In genomic region chr7:75991531-75992082, GRCh38 we compare ENCODE assay signal across 17 cellular contexts. TPM values are rescaled to one million over a fixed set of nuclear protein-coding genes. Genes with fewer than 3 reads are reported as not detected.
DNase-seq lines count a peak whose midpoint lies in the region; ATAC-seq and TF ChIP-seq lines count a peak whose summit lies in the region.
"Had no signal": no experiment of that assay in that cellular context is flagged by ENCODE, and none has a peak within 500 bp of the region (broad histone marks: within the 10 kb centered on the region; RNA-seq: fewer than 3 reads in every experiment).

No MANE protein-coding gene starts in this region.

- DNase-seq in natural killer cell treated with Interleukin-12 subunit alpha and Interleukin-12 subunit beta and Interleukin-15 and Interleukin-18, amount 100 ng/mL, for 72 hours (ENCODE audit: low spot score) = peak; percentile 32
- DNase-seq in natural killer cell (no peak), heart right ventricle (no peak), sigmoid colon (no peak), osteoblast (ENCODE audit: insufficient read length, low spot score, missing footprints) (no peak), upper lobe of left lung (no peak)
- DNase-seq: activated naive CD8-positive, alpha-beta T cell treated with anti-CD3 and anti-CD28 coated beads, Interleukin-2, amount 50 U/mL, for 24 hours; CD4-positive, alpha-beta memory T cell; DMS79; KBM-7; MV-4-11; stimulated activated CD4-positive, alpha-beta T cell treated with anti-CD3 and anti-CD28 coated beads, Interleukin-2, amount 100 ng/mL, for 24 hours; stimulated activated naive CD8-positive, alpha-beta T cell treated with anti-CD3 and anti-CD28 coated beads, Interleukin-15, Interleukin-2, amounts not matched to agents 100 U/mL and 50 U/mL, for 24 hours had no signal

- H3K27ac ChIP-seq in heart right ventricle (peak overlapping the region in 9 of 10 donors; percentile 44 to 99 (median 96)), sigmoid colon (peak overlapping the region; percentile 95 to 99 (median 98)), osteoblast (ENCODE audit: low read depth, low read length) (no peak overlapping the region), upper lobe of left lung (peak overlapping the region in 2 of 4 donors; percentile 30 to 92)
- H3K27ac ChIP-seq: cardiac muscle cell had no signal

- no peaks in the 10 kb centered on the region for H3K36me3 Mint-ChIP-seq in natural killer cell treated with Interleukin-12 subunit alpha and Interleukin-12 subunit beta and Interleukin-15 and Interleukin-18, amount 100 ng/mL, for 72 hours
- no peaks in the 10 kb centered on the region for H3K36me3 Mint-ChIP-seq in natural killer cell

- H3K9me3 ChIP-seq in heart right ventricle (no peaks in the 10 kb centered on the region), sigmoid colon (no peaks in the 10 kb centered on the region), osteoblast (ENCODE audit: low read depth, low read length) (no peaks in the 10 kb centered on the region), upper lobe of left lung (no peaks in the 10 kb centered on the region)
- H3K9me3 ChIP-seq: uterus had no signal

- H3K4me1 ChIP-seq in heart right ventricle = peaks cover 20 to 58% (median 39%) of the 10 kb centered on the region in 9 donors
- peaks cover 0 to 35% (median 30%) of the 10 kb centered on the region in 4 donors for H3K4me1 ChIP-seq in sigmoid colon
- peaks cover 6% of the 10 kb centered on the region for H3K4me1 ChIP-seq in osteoblast (ENCODE audit: insufficient read depth, low read length)
- H3K4me1 ChIP-seq in upper lobe of left lung = peaks cover 15 to 38% (median 21%) of the 10 kb centered on the region in 4 donors
- H3K4me1 ChIP-seq: uterus had no signal

- WGBS in heart right ventricle, 2 donors = 97% methylated on average over 9 of the region's 9 CpGs
- 95 to 97% methylated on average over 9 of the region's 9 CpGs for WGBS in sigmoid colon, 2 donors
- 96 to 99% methylated on average over 9 of the region's 9 CpGs for WGBS in upper lobe of left lung, 2 donors

- H3K4me3 ChIP-seq in heart right ventricle (no peak overlapping the region), sigmoid colon (no peak overlapping the region), osteoblast (ENCODE audit: insufficient read depth, low read length) (no peak overlapping the region), upper lobe of left lung (no peak overlapping the region)
- H3K4me3 ChIP-seq: cardiac muscle cell, uterus had no signal

- no peak for TF ChIP-seq CTCF in natural killer cell (IDR thresholded peaks at IDR 0.05)
- no peak for TF ChIP-seq CTCF in heart right ventricle (IDR thresholded peaks at IDR 0.05)
- TF ChIP-seq CTCF in sigmoid colon (IDR thresholded peaks at IDR 0.05) = no peak
- no peak for TF ChIP-seq CTCF in osteoblast (IDR thresholded peaks at IDR 0.05; ENCODE audit: extremely low read depth, low read depth, low read length)
- TF ChIP-seq CTCF in upper lobe of left lung (IDR thresholded peaks at IDR 0.05) = no peak

- H3K4me1 Mint-ChIP-seq in natural killer cell treated with Interleukin-12 subunit alpha and Interleukin-12 subunit beta and Interleukin-15 and Interleukin-18, amount 100 ng/mL, for 72 hours (ENCODE audit: low read depth in 2 of 2) = peaks cover 33 to 59% of the 10 kb centered on the region in 2 donors
- peaks cover 6 to 40% of the 10 kb centered on the region in 2 donors for H3K4me1 Mint-ChIP-seq in natural killer cell

- no peak overlapping the region for H2AFZ ChIP-seq in osteoblast (ENCODE audit: low read length)

- H3K27me3 Mint-ChIP-seq in natural killer cell treated with Interleukin-12 subunit alpha and Interleukin-12 subunit beta and Interleukin-15 and Interleukin-18, amount 100 ng/mL, for 72 hours = no peaks in the 10 kb centered on the region
- H3K27me3 Mint-ChIP-seq in natural killer cell (ENCODE audit: low read depth in 2 of 2) = no peaks in the 10 kb centered on the region
- H3K27me3 Mint-ChIP-seq: activated naive CD8-positive, alpha-beta T cell treated with anti-CD3 and anti-CD28 coated beads, Interleukin-2, amount 50 U/mL, for 24 hours; CD4-positive, alpha-beta memory T cell had no signal

- H3K4me3 Mint-ChIP-seq in natural killer cell treated with Interleukin-12 subunit alpha and Interleukin-12 subunit beta and Interleukin-15 and Interleukin-18, amount 100 ng/mL, for 72 hours = no peak overlapping the region
- H3K4me3 Mint-ChIP-seq in natural killer cell = no peak overlapping the region
- H3K4me3 Mint-ChIP-seq: activated naive CD8-positive, alpha-beta T cell treated with anti-CD3 and anti-CD28 coated beads, Interleukin-2, amount 50 U/mL, for 24 hours had no signal

- ATAC-seq in natural killer cell treated with Interleukin-12 subunit alpha and Interleukin-12 subunit beta and Interleukin-15 and Interleukin-18, amount 100 ng/mL, for 72 hours = no peak
- ATAC-seq in natural killer cell (no peak), heart right ventricle (no peak), HG03521 (IDR thresholded peaks at IDR 0.05; ENCODE audit: unreplicated experiment) (no peak), upper lobe of left lung (ENCODE audit: low FRiP score in 2 of 2) (no peak), GM21390 (IDR thresholded peaks at IDR 0.05; ENCODE audit: unreplicated experiment) (no peak)
- ATAC-seq: activated naive CD8-positive, alpha-beta T cell treated with anti-CD3 and anti-CD28 coated beads, Interleukin-2, amount 50 U/mL, for 24 hours; stimulated activated naive CD8-positive, alpha-beta T cell treated with anti-CD3 and anti-CD28 coated beads, Interleukin-15, Interleukin-2, amounts not matched to agents 100 U/mL and 50 U/mL, for 24 hours had no signal

- TF ChIP-seq EP300 in sigmoid colon (IDR thresholded peaks at IDR 0.05) = no peak
- TF ChIP-seq EP300 in upper lobe of left lung (IDR thresholded peaks at IDR 0.05) = no peak

- intact Hi-C loops in natural killer cell (cut with micrococcal nuclease) (no loop called here), heart right ventricle (cut with DNase I) (loop anchor here in 3 of 10 donors (5.0 kb wide), 2 partner anchors 39 to 74 kb away; partner anchors contain the start of gene POR (in 2 of the 3)), sigmoid colon (cut with DNase I) (no loop called here)

- H3K27ac Mint-ChIP-seq in natural killer cell treated with Interleukin-12 subunit alpha and Interleukin-12 subunit beta and Interleukin-15 and Interleukin-18, amount 100 ng/mL, for 72 hours = peak overlapping the region in 1 of 2 donors; percentile 89
- peak overlapping the region in 1 of 2 donors; percentile 22 for H3K27ac Mint-ChIP-seq in natural killer cell
- H3K27ac Mint-ChIP-seq: activated naive CD8-positive, alpha-beta T cell treated with anti-CD3 and anti-CD28 coated beads, Interleukin-2, amount 50 U/mL, for 24 hours had no signal

- no peak overlapping the region for H3K4me2 ChIP-seq in osteoblast (ENCODE audit: insufficient read depth, low read length)

- peaks cover 10% of the 10 kb centered on the region for H4K20me1 ChIP-seq in osteoblast (ENCODE audit: insufficient read depth, low read length)

- H3K36me3 ChIP-seq in heart right ventricle = peaks cover 0 to 30% (median 10%) of the 10 kb centered on the region in 9 donors
- H3K36me3 ChIP-seq in sigmoid colon = peaks cover 0 to 17% (median 10%) of the 10 kb centered on the region in 4 donors
- peaks cover 16% of the 10 kb centered on the region for H3K36me3 ChIP-seq in osteoblast (ENCODE audit: insufficient read depth, low read length)
- peaks cover 0 to 17% (median 15%) of the 10 kb centered on the region in 4 donors for H3K36me3 ChIP-seq in upper lobe of left lung
- H3K36me3 ChIP-seq: cardiac muscle cell, uterus had no signal

- no peaks in the 10 kb centered on the region for H3K9me3 Mint-ChIP-seq in natural killer cell treated with Interleukin-12 subunit alpha and Interleukin-12 subunit beta and Interleukin-15 and Interleukin-18, amount 100 ng/mL, for 72 hours
- H3K9me3 Mint-ChIP-seq in natural killer cell = no peaks in the 10 kb centered on the region
- H3K9me3 Mint-ChIP-seq: activated naive CD8-positive, alpha-beta T cell treated with anti-CD3 and anti-CD28 coated beads, Interleukin-2, amount 50 U/mL, for 24 hours had no signal

- no peak for TF ChIP-seq POLR2A in sigmoid colon (IDR thresholded peaks at IDR 0.05)
- TF ChIP-seq POLR2A in upper lobe of left lung (IDR thresholded peaks at IDR 0.05) = no peak

- peaks cover 7% of the 10 kb centered on the region for H3K79me2 ChIP-seq in osteoblast (ENCODE audit: insufficient read depth, low read length)

- no peaks in the 10 kb centered on the region for H3K27me3 ChIP-seq in heart right ventricle
- H3K27me3 ChIP-seq in sigmoid colon = no peaks in the 10 kb centered on the region
- H3K27me3 ChIP-seq in osteoblast (ENCODE audit: insufficient read depth, low read length) = no peaks in the 10 kb centered on the region
- no peaks in the 10 kb centered on the region for H3K27me3 ChIP-seq in upper lobe of left lung
- H3K27me3 ChIP-seq: cardiac muscle cell, uterus had no signal

RNA-seq across cellular contexts. Expression of gene TMEM120A, which starts 2.8 kb away (rescaled TPM):
- total RNA-seq in natural killer cell treated with Interleukin-12 subunit alpha and Interleukin-12 subunit beta and Interleukin-15 and Interleukin-18, amount 100 ng/mL, for 72 hours = 100 to 1,000 TPM in 1 of 2 donors, 10 to 100 TPM in 1; 93.9 to 218 TPM
- total RNA-seq in natural killer cell (10 to 100 TPM; 24.3 to 38.1 (median 34.6) TPM), heart right ventricle (100 to 1,000 TPM; 132 to 192 (median 149) TPM), sigmoid colon (10 to 100 TPM; 18.3 to 49.0 (median 35.9) TPM), osteoblast (25.3 and 32.1 TPM in 2 replicates), upper lobe of left lung (10 to 100 TPM; 27.5 to 75.4 (median 43.1) TPM)
- polyA plus RNA-seq in heart right ventricle (100 to 1,000 TPM; 179 to 220 TPM), sigmoid colon (10 to 100 TPM; 65.9 to 88.2 (median 77.5) TPM)

RNA-seq across cellular contexts. Expression of gene STYXL1, which starts 56.2 kb away (rescaled TPM):
- 10 to 100 TPM; 36.6 to 56.4 TPM for total RNA-seq in natural killer cell treated with Interleukin-12 subunit alpha and Interleukin-12 subunit beta and Interleukin-15 and Interleukin-18, amount 100 ng/mL, for 72 hours
- total RNA-seq in natural killer cell (10 to 100 TPM; 15.1 to 33.2 (median 18.8) TPM), heart right ventricle (10 to 100 TPM; 11.0 to 30.0 (median 16.9) TPM), sigmoid colon (10 to 100 TPM in 3 of 4 donors, 1 to 10 TPM in 1; 9.4 to 30.7 (median 25.5) TPM), osteoblast (23.9 and 27.7 TPM in 2 replicates), upper lobe of left lung (10 to 100 TPM; 11.1 to 71.2 (median 23.5) TPM)
- polyA plus RNA-seq in heart right ventricle (10 to 100 TPM; 41.5 to 53.9 TPM), sigmoid colon (10 to 100 TPM; 43.2 to 81.4 (median 49.6) TPM)

RNA-seq across cellular contexts. Expression of gene MDH2, which starts 56.3 kb away (rescaled TPM):
- total RNA-seq in natural killer cell treated with Interleukin-12 subunit alpha and Interleukin-12 subunit beta and Interleukin-15 and Interleukin-18, amount 100 ng/mL, for 72 hours = 100 to 1,000 TPM; 178 to 266 TPM
- total RNA-seq in natural killer cell = 10 to 100 TPM; 75.9 to 95.0 (median 93.9) TPM
- 100 to 1,000 TPM; 383 to 686 (median 453) TPM for total RNA-seq in heart right ventricle
- polyA plus RNA-seq in heart right ventricle = 100 to 1,000 TPM in 1 of 2 donors, 10 to 100 TPM in 1; 66.1 to 252 TPM
- 10 to 100 TPM; 73.1 to 90.3 (median 79.2) TPM for total RNA-seq in sigmoid colon
- 100 to 1,000 TPM; 147 to 214 (median 164) TPM for polyA plus RNA-seq in sigmoid colon
- 32.7 and 36.6 TPM in 2 replicates for total RNA-seq in osteoblast
- total RNA-seq in upper lobe of left lung = 100 to 1,000 TPM in 3 of 6 donors, 10 to 100 TPM in 3; 52.4 to 131 (median 111) TPM
